In genomic region chr2:2703792-2704191, GRCh38 we compare ENCODE assay signal across 26 cellular contexts.
"Had no signal": no experiment of that assay in that cellular context is flagged by ENCODE, and none has a peak within 500 bp of the region (broad histone marks: within the 10 kb centered on the region; RNA-seq: fewer than 3 reads in every experiment).

No MANE protein-coding gene starts in this region.

- ATAC-seq: esophagus mucosa; heart left ventricle; left colon; right cardiac atrium; stimulated activated naive B cell treated with anti-CD40 and anti-IgM and Interleukin-4, amounts not matched to agents 10 μg/mL and 1 μg/mL and 100 μg/mL, for 72 hours had no signal

- H3K4me3 Mint-ChIP-seq: activated B cell treated with CpG ODN at 0.5 μM for 24 hours; activated naive CD4-positive, alpha-beta T cell treated with anti-CD3 and anti-CD28 coated beads for 36 hours; immature natural killer cell; nephron progenitor cell; stimulated activated naive B cell treated with anti-CD40 and anti-IgM and Interleukin-4, amounts not matched to agents 10 μg/mL and 1 μg/mL and 100 μg/mL, for 72 hours; T-helper 2 cell treated with Interferon-gamma antibody and Interleukin-4, amounts not matched to agents 5 μg/mL and 100 μg/mL, for 36 hours had no signal

- H3K9me3 Mint-ChIP-seq: activated B cell treated with CpG ODN at 0.5 μM for 24 hours; activated naive CD4-positive, alpha-beta T cell treated with anti-CD3 and anti-CD28 coated beads for 36 hours; immature natural killer cell; nephron progenitor cell; stimulated activated naive B cell treated with anti-CD40 and anti-IgM and Interleukin-4, amounts not matched to agents 10 μg/mL and 1 μg/mL and 100 μg/mL, for 72 hours; T-helper 2 cell treated with Interferon-gamma antibody and Interleukin-4, amounts not matched to agents 5 μg/mL and 100 μg/mL, for 36 hours had no signal

- H3K27ac ChIP-seq: heart left ventricle, transverse colon had no signal

- H3K27ac Mint-ChIP-seq: activated B cell treated with CpG ODN at 0.5 μM for 24 hours; activated naive CD4-positive, alpha-beta T cell treated with anti-CD3 and anti-CD28 coated beads for 36 hours; immature natural killer cell; nephron progenitor cell; stimulated activated naive B cell treated with anti-CD40 and anti-IgM and Interleukin-4, amounts not matched to agents 10 μg/mL and 1 μg/mL and 100 μg/mL, for 72 hours; T-helper 2 cell treated with Interferon-gamma antibody and Interleukin-4, amounts not matched to agents 5 μg/mL and 100 μg/mL, for 36 hours had no signal

- H3K36me3 Mint-ChIP-seq: immature natural killer cell; stimulated activated naive B cell treated with anti-CD40 and anti-IgM and Interleukin-4, amounts not matched to agents 10 μg/mL and 1 μg/mL and 100 μg/mL, for 72 hours had no signal

- H3K36me3 ChIP-seq: heart left ventricle, transverse colon had no signal

- H3K4me1 Mint-ChIP-seq: stimulated activated naive B cell treated with anti-CD40 and anti-IgM and Interleukin-4, amounts not matched to agents 10 μg/mL and 1 μg/mL and 100 μg/mL, for 72 hours had no signal

- H3K9me3 ChIP-seq: heart left ventricle, transverse colon had no signal

- H3K27me3 ChIP-seq: transverse colon had no signal

- H3K9ac ChIP-seq: parathyroid adenoma had no signal

- H3K4me1 ChIP-seq: transverse colon had no signal

- H3K79me2 ChIP-seq: parathyroid adenoma had no signal

- H3K4me3 ChIP-seq: heart left ventricle, transverse colon had no signal

- DNase-seq: activated B cell treated with CpG ODN at 0.5 μM for 24 hours; activated CD4-positive, alpha-beta T cell treated with anti-CD3 and anti-CD28 coated beads, Interleukin-2, amount 50 U/mL, for 4 hours; activated effector memory CD4-positive, alpha-beta T cell treated with anti-CD3 and anti-CD28 coated beads, Interleukin-2, amount 50 U/mL, for 16 hours; activated naive CD4-positive, alpha-beta T cell treated with anti-CD3 and anti-CD28 coated beads for 36 hours; activated T-cell treated with anti-CD3 and anti-CD28 coated beads for 4 hours; amniotic stem cell; caudate nucleus; cortex of kidney; foreskin fibroblast; heart left ventricle; hypothalamus; immature natural killer cell; kidney; left colon; mammary epithelial cell; nephron progenitor cell; occipital lobe; right cardiac atrium; stimulated activated CD4-positive, alpha-beta T cell treated with anti-CD3 and anti-CD28 coated beads, Interleukin-15, amount 100 ng/mL, for 24 hours; stimulated activated CD4-positive, alpha-beta T cell treated with anti-CD3 and anti-CD28 coated beads, Interleukin-2, amount 100 ng/mL, for 24 hours; stimulated activated naive B cell treated with anti-CD40 and anti-IgM and Interleukin-4, amounts not matched to agents 10 μg/mL and 1 μg/mL and 100 μg/mL, for 72 hours; T-helper 1 cell; transverse colon had no signal

- H3K27me3 Mint-ChIP-seq: activated B cell treated with CpG ODN at 0.5 μM for 24 hours; stimulated activated naive B cell treated with anti-CD40 and anti-IgM and Interleukin-4, amounts not matched to agents 10 μg/mL and 1 μg/mL and 100 μg/mL, for 72 hours had no signal
